1 cellular context compared by ENCODE assay signal in genomic region chr12:121537814-121538698, GRCh38.
TF ChIP-seq lines count a peak whose summit lies in the region.

No MANE protein-coding gene starts in this region.

TF ChIP-seq in GM12878, 131 proteins besides CTCF, POLR2A, EP300 and RAD21 (continued from another document and continues in another):
- TF ChIP-seq ELK1 (IDR thresholded peaks at IDR 0.05; ENCODE audit: low read depth, low read length), result no peak
- TF ChIP-seq ESRRA (IDR thresholded peaks at IDR 0.05; ENCODE audit: low read length), result no peak
- no peak for TF ChIP-seq SMAD1 (IDR thresholded peaks at IDR 0.05; ENCODE audit: low read depth, partially characterized antibody)
- TF ChIP-seq SUZ12 (IDR thresholded peaks at IDR 0.05; ENCODE audit: unreplicated experiment), result no peak
- TF ChIP-seq CBFB (IDR thresholded peaks at IDR 0.05; ENCODE audit: low read depth), result no peak
- no peak for TF ChIP-seq RB1 (IDR thresholded peaks at IDR 0.05; ENCODE audit: borderline replicate concordance)
- TF ChIP-seq E2F8 (IDR thresholded peaks at IDR 0.05; ENCODE audit: low read depth, partially characterized antibody), result no peak
- no peak for TF ChIP-seq SUPT20H (IDR thresholded peaks at IDR 0.05; ENCODE audit: borderline replicate concordance, control insufficient read depth, low read depth, low read length)
- TF ChIP-seq BCL11A (IDR thresholded peaks at IDR 0.05; ENCODE audit: low read depth, low read length), result no peak
- TF ChIP-seq RBBP5 (conservative IDR thresholded peaks at IDR 0.05), result no peak
- TF ChIP-seq PRDM15 (CRISPR knock-in tag; IDR thresholded peaks at IDR 0.05), result no peak
- 0 out of 2 replicates have a peak, but pooled peaks have one; percentile 37 for TF ChIP-seq DPF2 (IDR thresholded peaks at IDR 0.05)
- no peak for TF ChIP-seq SMAD5 (IDR thresholded peaks at IDR 0.05; ENCODE audit: low read depth)
- TF ChIP-seq IRF3 (IDR thresholded peaks at IDR 0.05), result no peak
- no peak for TF ChIP-seq ATF7 (IDR thresholded peaks at IDR 0.05; ENCODE audit: low read depth)
- TF ChIP-seq EZH2 (IDR thresholded peaks at IDR 0.05; ENCODE audit: borderline replicate concordance, control insufficient read depth, low read depth, low read length), result no peak
- TF ChIP-seq YBX1 (IDR thresholded peaks at IDR 0.05), result no peak
- peak in 1 of 2 experiments; percentile 75; a peak in 2 of 4 replicates for TF ChIP-seq BHLHE40 (IDR thresholded peaks at IDR 0.05; ENCODE audit: borderline replicate concordance in 1 of 2, low read depth in 2 of 2, low read length in 1 of 2)
- no peak for TF ChIP-seq CREB1 (IDR thresholded peaks at IDR 0.05; ENCODE audit: low read depth)
- no peak for TF ChIP-seq CEBPZ (IDR thresholded peaks at IDR 0.05; ENCODE audit: low read depth, low read length)
- TF ChIP-seq NR2F1 (conservative IDR thresholded peaks at IDR 0.05), result peak; percentile 65
- no peak for TF ChIP-seq ZZZ3 (IDR thresholded peaks at IDR 0.05; ENCODE audit: control insufficient read depth, insufficient read length, low read depth)
- TF ChIP-seq E2F4 (IDR thresholded peaks at IDR 0.05; ENCODE audit: low read depth, low read length), result no peak
- TF ChIP-seq MLLT1 (IDR thresholded peaks at IDR 0.05), result no peak
- TF ChIP-seq RCOR1 (conservative IDR thresholded peaks at IDR 0.05; ENCODE audit: low read depth, low read length), result 0 out of 2 replicates have a peak, but pooled peaks have one; percentile 43
- TF ChIP-seq USF1 (IDR thresholded peaks at IDR 0.05; ENCODE audit: borderline replicate concordance, extremely low read length, insufficient read depth, low read depth, low read length), result no peak
- peak; percentile 7 for TF ChIP-seq IKZF1 (conservative IDR thresholded peaks at IDR 0.05)
- TF ChIP-seq NR2C2 (IDR thresholded peaks at IDR 0.05; ENCODE audit: borderline replicate concordance, control insufficient read depth, insufficient read length, low read depth), result no peak
- no peak for TF ChIP-seq ZNF24 (IDR thresholded peaks at IDR 0.05)
- peak in 1 of 2 experiments; percentile 18; a peak in 1 of 3 replicates for TF ChIP-seq EGR1 (IDR thresholded peaks at IDR 0.05; ENCODE audit: borderline replicate concordance in 1 of 2, low read depth in 2 of 2, low read length in 2 of 2)
- TF ChIP-seq JUNB (IDR thresholded peaks at IDR 0.05), result no peak
- TF ChIP-seq SREBF2 (IDR thresholded peaks at IDR 0.05; ENCODE audit: low read length), result no peak
- TF ChIP-seq FOXM1 (IDR thresholded peaks at IDR 0.05; ENCODE audit: low read depth, low read length), result no peak
- TF ChIP-seq NKRF (conservative IDR thresholded peaks at IDR 0.05), result 0 out of 2 replicates have a peak, but pooled peaks have one; percentile 41
- TF ChIP-seq ASH2L (IDR thresholded peaks at IDR 0.05; ENCODE audit: borderline replicate concordance, low read depth), result no peak
- TF ChIP-seq ZNF592 (IDR thresholded peaks at IDR 0.05), result no peak
